In genomic region chr3:157174616-157175498, GRCh38 we compare ENCODE assay signal across 1 cellular context.
TF ChIP-seq lines count a peak whose summit lies in the region.

No MANE protein-coding gene starts in this region.

TF ChIP-seq in K562, 482 proteins besides CTCF, POLR2A, EP300 and RAD21 (continued from another document):
- no peak for TF ChIP-seq ZBTB34 (CRISPR knock-in tag; IDR thresholded peaks at IDR 0.05)
- TF ChIP-seq ATF7 (IDR thresholded peaks at IDR 0.05) = peak; percentile 98
- peak; percentile 87; the same call in 1 of the 2 replicates for TF ChIP-seq ZBTB1 (CRISPR knock-in tag; IDR thresholded peaks at IDR 0.05; ENCODE audit: borderline replicate concordance, low read depth)
- 0 out of 2 replicates have a peak, but pooled peaks have one; percentile 47 for TF ChIP-seq IFI16 (CRISPR knock-in tag; IDR thresholded peaks at IDR 0.05)
- TF ChIP-seq TFAP4 (CRISPR knock-in tag; IDR thresholded peaks at IDR 0.05; ENCODE audit: borderline replicate concordance) = peak; percentile 95
- TF ChIP-seq MBD2 (IDR thresholded peaks at IDR 0.05; ENCODE audit: borderline replicate concordance, low read depth) = peak; percentile 82
- TF ChIP-seq STAT5A (IDR thresholded peaks at IDR 0.05; ENCODE audit: borderline replicate concordance, low read length) = peak; percentile 90
- TF ChIP-seq PHF20 (IDR thresholded peaks at IDR 0.05; ENCODE audit: partially characterized antibody) = peak; percentile 57
- peak in 1 of 2 experiments; percentile 21; a peak in 1 of 4 replicates for TF ChIP-seq NONO (IDR thresholded peaks at IDR 0.05; ENCODE audit: low read depth in 2 of 2, low read length in 1 of 2)
- peak; percentile 98 for TF ChIP-seq EP400 (IDR thresholded peaks at IDR 0.05)
- TF ChIP-seq KLF6 (CRISPR knock-in tag; IDR thresholded peaks at IDR 0.05; ENCODE audit: borderline replicate concordance) = peak; percentile 59; the same call in 1 of the 2 replicates
- no peak for TF ChIP-seq RFX7 (CRISPR knock-in tag; IDR thresholded peaks at IDR 0.05)
- 0 out of 2 replicates have a peak, but pooled peaks have one; percentile 9 for TF ChIP-seq LEF1 (IDR thresholded peaks at IDR 0.05)
- peak; percentile 78 for TF ChIP-seq ZNF589 (CRISPR knock-in tag; IDR thresholded peaks at IDR 0.05; ENCODE audit: low read depth)
- peak; percentile 17; the same call in 1 of the 2 replicates for TF ChIP-seq HMBOX1 (IDR thresholded peaks at IDR 0.05)
- TF ChIP-seq THRAP3 (IDR thresholded peaks at IDR 0.05; ENCODE audit: borderline replicate concordance) = no peak
- no peak for TF ChIP-seq USF2 (CRISPR knock-in tag; IDR thresholded peaks at IDR 0.05)
- TF ChIP-seq, protein P1, sequence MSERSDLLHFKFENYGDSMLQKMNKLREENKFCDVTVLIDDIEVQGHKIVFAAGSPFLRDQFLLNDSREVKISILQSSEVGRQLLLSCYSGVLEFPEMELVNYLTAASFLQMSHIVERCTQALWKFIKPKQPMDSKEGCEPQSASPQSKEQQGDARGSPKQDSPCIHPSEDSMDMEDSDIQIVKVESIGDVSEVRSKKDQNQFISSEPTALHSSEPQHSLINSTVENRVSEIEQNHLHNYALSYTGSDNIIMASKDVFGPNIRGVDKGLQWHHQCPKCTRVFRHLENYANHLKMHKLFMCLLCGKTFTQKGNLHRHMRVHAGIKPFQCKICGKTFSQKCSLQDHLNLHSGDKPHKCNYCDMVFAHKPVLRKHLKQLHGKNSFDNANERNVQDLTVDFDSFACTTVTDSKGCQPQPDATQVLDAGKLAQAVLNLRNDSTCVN (CRISPR knock-in tag; IDR thresholded peaks at IDR 0.05) = 0 out of 2 replicates have a peak, but pooled peaks have one; percentile 3
- TF ChIP-seq, protein P2, sequence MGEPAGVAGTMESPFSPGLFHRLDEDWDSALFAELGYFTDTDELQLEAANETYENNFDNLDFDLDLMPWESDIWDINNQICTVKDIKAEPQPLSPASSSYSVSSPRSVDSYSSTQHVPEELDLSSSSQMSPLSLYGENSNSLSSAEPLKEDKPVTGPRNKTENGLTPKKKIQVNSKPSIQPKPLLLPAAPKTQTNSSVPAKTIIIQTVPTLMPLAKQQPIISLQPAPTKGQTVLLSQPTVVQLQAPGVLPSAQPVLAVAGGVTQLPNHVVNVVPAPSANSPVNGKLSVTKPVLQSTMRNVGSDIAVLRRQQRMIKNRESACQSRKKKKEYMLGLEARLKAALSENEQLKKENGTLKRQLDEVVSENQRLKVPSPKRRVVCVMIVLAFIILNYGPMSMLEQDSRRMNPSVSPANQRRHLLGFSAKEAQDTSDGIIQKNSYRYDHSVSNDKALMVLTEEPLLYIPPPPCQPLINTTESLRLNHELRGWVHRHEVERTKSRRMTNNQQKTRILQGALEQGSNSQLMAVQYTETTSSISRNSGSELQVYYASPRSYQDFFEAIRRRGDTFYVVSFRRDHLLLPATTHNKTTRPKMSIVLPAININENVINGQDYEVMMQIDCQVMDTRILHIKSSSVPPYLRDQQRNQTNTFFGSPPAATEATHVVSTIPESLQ (CRISPR knock-in tag; IDR thresholded peaks at IDR 0.05) = peak; percentile 96
- TF ChIP-seq ZNF644 (tag; IDR thresholded peaks at IDR 0.05; ENCODE audit: low read depth) = 0 out of 2 replicates have a peak, but pooled peaks have one; percentile 56
- TF ChIP-seq ZNF134 (CRISPR knock-in tag; conservative IDR thresholded peaks at IDR 0.05) = no peak; the same call in 1 of the 2 replicates
- peak; percentile 94 for TF ChIP-seq GABPB1 (CRISPR knock-in tag; IDR thresholded peaks at IDR 0.05)
- TF ChIP-seq, protein P3, sequence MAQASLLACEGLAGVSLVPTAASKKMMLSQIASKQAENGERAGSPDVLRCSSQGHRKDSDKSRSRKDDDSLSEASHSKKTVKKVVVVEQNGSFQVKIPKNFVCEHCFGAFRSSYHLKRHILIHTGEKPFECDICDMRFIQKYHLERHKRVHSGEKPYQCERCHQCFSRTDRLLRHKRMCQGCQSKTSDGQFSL (CRISPR knock-in tag; IDR thresholded peaks at IDR 0.05) = peak; percentile 56; the same call in 1 of the 2 replicates
- TF ChIP-seq, protein P3 (tag; IDR thresholded peaks at IDR 0.05) = no peak
- TF ChIP-seq CBFA2T3 (IDR thresholded peaks at IDR 0.05) = peak; percentile 15; the same call in 1 of the 2 replicates
- TF ChIP-seq KLF1 (tag; IDR thresholded peaks at IDR 0.05) = peak; percentile 87
- no peak for TF ChIP-seq ERF (CRISPR knock-in tag; IDR thresholded peaks at IDR 0.05)
- TF ChIP-seq TAL1 (IDR thresholded peaks at IDR 0.05) = 0 out of 2 replicates have a peak, but pooled peaks have one; percentile 4
- TF ChIP-seq ESRRA (IDR thresholded peaks at IDR 0.05; ENCODE audit: borderline replicate concordance, low read depth) = peak; percentile 84
- no peak for TF ChIP-seq HNRNPUL1 (IDR thresholded peaks at IDR 0.05; ENCODE audit: low read length)
